15 cellular contexts compared by ENCODE assay signal in genomic region chr7:150966002-150966401, GRCh38. TPM values are rescaled to one million over a fixed set of nuclear protein-coding genes. Genes with fewer than 3 reads are reported as not detected.
DNase-seq lines count a peak whose midpoint lies in the region; ATAC-seq and TF ChIP-seq lines count a peak whose summit lies in the region.
"Had no signal": no experiment of that assay in that cellular context is flagged by ENCODE, and none has a peak within 500 bp of the region (broad histone marks: within the 10 kb centered on the region; RNA-seq: fewer than 3 reads in every experiment).

No MANE protein-coding gene starts in this region.

- H3K4me1 Mint-ChIP-seq in stimulated activated effector memory CD8-positive, alpha-beta T cell treated with anti-CD3 and anti-CD28 coated beads, Interleukin-12 subunit alpha, Interleukin-12 subunit beta, amount 100 ng/mL, for 72 hours: peaks cover 6% of the 10 kb centered on the region

- peak; percentile 23 to 60 (median 38) for TF ChIP-seq CTCF in heart left ventricle (IDR thresholded peaks at IDR 0.05)

- H3K4me3 ChIP-seq in heart left ventricle: peak overlapping the region in 2 of 12 donors; percentile 8 to 12
- H3K4me3 ChIP-seq: MG63, vagina had no signal

- no peak overlapping the region for H3K4me3 Mint-ChIP-seq in stimulated activated effector memory CD8-positive, alpha-beta T cell treated with anti-CD3 and anti-CD28 coated beads, Interleukin-12 subunit alpha, Interleukin-12 subunit beta, amount 100 ng/mL, for 72 hours

- WGBS in heart left ventricle, 4 donors: 75 to 94% (median 84%) methylated on average over 1 of the region's 1 CpG

- no peak for TF ChIP-seq POLR2A in heart left ventricle (IDR thresholded peaks at IDR 0.05)

- peak overlapping the region; percentile 51 to 96 (median 88) for H3K27ac ChIP-seq in heart left ventricle
- H3K27ac ChIP-seq: vagina had no signal

- no peaks in the 10 kb centered on the region for H3K9me3 ChIP-seq in heart left ventricle
- H3K9me3 ChIP-seq: MG63, vagina had no signal

- no peaks in the 10 kb centered on the region for H3K36me3 Mint-ChIP-seq in stimulated activated effector memory CD8-positive, alpha-beta T cell treated with anti-CD3 and anti-CD28 coated beads, Interleukin-12 subunit alpha, Interleukin-12 subunit beta, amount 100 ng/mL, for 72 hours

- H3K27ac Mint-ChIP-seq in stimulated activated effector memory CD8-positive, alpha-beta T cell treated with anti-CD3 and anti-CD28 coated beads, Interleukin-12 subunit alpha, Interleukin-12 subunit beta, amount 100 ng/mL, for 72 hours: no peak overlapping the region

- H3K4me1 ChIP-seq in heart left ventricle: peaks cover 0 to 96% (median 47%) of the 10 kb centered on the region in 12 donors
- H3K4me1 ChIP-seq: vagina had no signal

- intact Hi-C loops in heart left ventricle (cut with DNase I): no loop called here

- no peaks in the 10 kb centered on the region for H3K9me3 Mint-ChIP-seq in stimulated activated effector memory CD8-positive, alpha-beta T cell treated with anti-CD3 and anti-CD28 coated beads, Interleukin-12 subunit alpha, Interleukin-12 subunit beta, amount 100 ng/mL, for 72 hours

- H3K27me3 ChIP-seq in heart left ventricle: peaks cover 0 to 28% (median 0%) of the 10 kb centered on the region in 9 donors
- H3K27me3 ChIP-seq: MG63, vagina had no signal

- ATAC-seq in SK-N-SH treated with all-trans-retinoic acid at 6 μM for 48 hours (peak; percentile 20; the same call in 2 of the 3 replicates), heart left ventricle (peak; percentile 29 to 61 (median 50)), HG03469 (IDR thresholded peaks at IDR 0.05; ENCODE audit: unreplicated experiment) (no peak)
- ATAC-seq in stimulated activated effector memory CD8-positive, alpha-beta T cell treated with anti-CD3 and anti-CD28 coated beads, Interleukin-12 subunit alpha, Interleukin-12 subunit beta, amount 100 ng/mL, for 72 hours: peak; percentile 20

- peak; percentile 65 for DNase-seq in NCI-H82 (lab: John Stamatoyannopoulos, UW)
- DNase-seq in NCI-H82 treated with DMSO at 0.1 percent for 48 hours (lab: John Stamatoyannopoulos, UW; ENCODE audit: unreplicated experiment): no peak
- DNase-seq in heart left ventricle: peak in 3 of 5 donors; percentile 60 to 76 (median 70)
- DNase-seq in stimulated activated effector memory CD8-positive, alpha-beta T cell treated with anti-CD3 and anti-CD28 coated beads, Interleukin-12 subunit alpha, Interleukin-12 subunit beta, amount 100 ng/mL, for 72 hours (ENCODE audit: low spot score in 2 of 2): no peak
- no peak for DNase-seq in stimulated activated CD4-positive, alpha-beta T cell treated with anti-CD3 and anti-CD28 coated beads, Interleukin-15, amount 100 ng/mL, for 24 hours
- no peak for DNase-seq in T-helper 1 cell
- DNase-seq: activated T-cell treated with anti-CD3 and anti-CD28 coated beads for 4 hours; HCEC 1CT; MG63; NK-92 treated with Interleukin-12 subunit alpha and Interleukin-12 subunit beta, amount 100 ng/mL, for 24 hours; T1000 had no signal

- H3K36me3 ChIP-seq in heart left ventricle: no peaks in the 10 kb centered on the region
- H3K36me3 ChIP-seq: MG63, vagina had no signal

TF ChIP-seq in SK-N-SH treated with all-trans-retinoic acid at 6 μM for 48 hours, 23 proteins besides CTCF, POLR2A, EP300 and RAD21:
- TF ChIP-seq ZNF70 (CRISPR knock-in tag; IDR thresholded peaks at IDR 0.05) (no peak), ARNTL (CRISPR knock-in tag; IDR thresholded peaks at IDR 0.05; ENCODE audit: borderline replicate concordance, low read depth) (no peak), ZFP3 (CRISPR knock-in tag; IDR thresholded peaks at IDR 0.05) (no peak), TCF4 (CRISPR knock-in tag; IDR thresholded peaks at IDR 0.05; ENCODE audit: borderline replicate concordance) (0 out of 2 replicates have a peak, but pooled peaks have one; percentile 24), CREB5 (CRISPR knock-in tag; IDR thresholded peaks at IDR 0.05; ENCODE audit: low read depth) (no peak), RARB (CRISPR knock-in tag; IDR thresholded peaks at IDR 0.05) (no peak)

RNA-seq across cellular contexts. Expression of gene KCNH2, which starts 12.1 kb away (rescaled TPM):
- total RNA-seq in heart left ventricle: 100 to 1,000 TPM in 5 of 9 donors, 10 to 100 TPM in 4; 58.1 to 185 (median 104) TPM
- polyA plus RNA-seq in heart left ventricle: 100 to 1,000 TPM in 1 of 2 donors, 10 to 100 TPM in 1; 59.8 to 154 TPM
- polyA plus RNA-seq: mammary epithelial cell had no signal

RNA-seq across cellular contexts. Expression of gene NOS3, which starts 24.8 kb away (rescaled TPM):
- 10 to 100 TPM in 7 of 9 donors, 1 to 10 TPM in 2; 9.4 to 49.4 (median 17.3) TPM for total RNA-seq in heart left ventricle
- polyA plus RNA-seq in heart left ventricle: 10 to 100 TPM in 1 of 2 donors, 1 to 10 TPM in 1; 8.9 to 20.5 TPM

RNA-seq across cellular contexts. Expression of gene ATG9B, which starts 58.3 kb away (rescaled TPM):
- total RNA-seq in heart left ventricle: 1 to 10 TPM in 1 of 9 donors, under 1 TPM in 1, not detected in 7; 0.07 to 1.0 TPM
- under 1 TPM; 0.26 to 0.38 TPM for polyA plus RNA-seq in heart left ventricle

Comparison
In these comparisons a context has a peak if more than half of its experiments do, and no peak if none do; other contexts are left out.
1. DNase-seq: peak in NCI-H82 (single experiment) and heart left ventricle (3 of 5); none in NCI-H82 treated with DMSO at 0.1 percent for 48 hours (single experiment), stimulated activated effector memory CD8-positive, alpha-beta T cell treated with anti-CD3 and anti-CD28 coated beads, Interleukin-12 subunit alpha, Interleukin-12 subunit beta, amount 100 ng/mL, for 72 hours (0 of 2), stimulated activated CD4-positive, alpha-beta T cell treated with anti-CD3 and anti-CD28 coated beads, Interleukin-15, amount 100 ng/mL, for 24 hours (single experiment) and T-helper 1 cell (0 of 5).